15 cellular contexts compared by ENCODE assay signal in the genomic region with DNA sequence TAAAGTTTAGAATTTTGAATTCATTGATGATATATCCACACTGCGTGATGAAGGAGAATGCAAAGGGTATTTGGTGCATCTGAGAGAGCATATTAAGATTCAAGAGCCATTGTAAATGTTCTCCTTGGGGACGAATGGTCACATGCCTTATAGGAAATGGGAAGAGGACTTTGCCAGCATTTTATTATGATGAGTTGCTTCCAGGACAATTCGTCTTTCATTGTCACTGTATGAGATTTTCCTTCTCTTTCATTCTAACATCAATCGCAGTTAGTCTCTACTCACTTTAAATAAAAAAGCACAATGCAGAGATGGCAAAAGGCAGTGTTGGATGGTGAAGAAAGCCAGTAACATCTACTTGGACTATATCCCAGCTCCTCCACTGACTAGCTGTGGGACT. TPM values are rescaled to one million over a fixed set of nuclear protein-coding genes. Genes with fewer than 3 reads are reported as not detected.
DNase-seq lines count a peak whose midpoint lies in the region; ATAC-seq and TF ChIP-seq lines count a peak whose summit lies in the region.
"Had no signal": no experiment of that assay in that cellular context is flagged by ENCODE, and none has a peak within 500 bp of the region (broad histone marks: within the 10 kb centered on the region; RNA-seq: fewer than 3 reads in every experiment).

No MANE protein-coding gene starts in this region.

- no peak overlapping the region for H3K18ac ChIP-seq in mesenchymal stem cell (ENCODE audit: low read depth in 1 of 2, low read length in 2 of 2)

- H3K9ac ChIP-seq in mammary epithelial cell (ENCODE audit: insufficient read depth, low read length) (no peak overlapping the region), mesenchymal stem cell (ENCODE audit: low read length) (peak overlapping the region; percentile 9)
- H3K9ac ChIP-seq: BLaER1 had no signal

- DNase-seq in mammary epithelial cell (no peak), breast epithelium (ENCODE audit: low spot score in 2 of 2) (no peak), mesenchymal stem cell (no peak), T-helper 2 cell (no peak)
- DNase-seq: AML-193; CD8-positive, alpha-beta memory T cell; DMS53; GF-D8; GOT3; H9 had no signal

- no peak overlapping the region for H2BK15ac ChIP-seq in mesenchymal stem cell (ENCODE audit: low read depth, poor library complexity, severe bottlenecking)

- no peak overlapping the region for H3K23ac ChIP-seq in mesenchymal stem cell (ENCODE audit: low read length in 2 of 2)

- in situ Hi-C loops in mammary epithelial cell (cut with MboI; ENCODE audit: low sequenced_read_pairs in 2 of 2): no loop called here

- no peak overlapping the region for H3K14ac ChIP-seq in mesenchymal stem cell (ENCODE audit: low read length in 2 of 2)

- no peak for TF ChIP-seq POLR2A in breast epithelium (IDR thresholded peaks at IDR 0.05)

- no peaks in the 10 kb centered on the region for H4K20me1 ChIP-seq in mammary epithelial cell (ENCODE audit: insufficient read depth, low read length)
- H4K20me1 ChIP-seq: BLaER1 had no signal

- H3K27me3 ChIP-seq in mammary epithelial cell (ENCODE audit: insufficient read depth, low read length): no peaks in the 10 kb centered on the region
- H3K27me3 ChIP-seq in breast epithelium: no peaks in the 10 kb centered on the region
- no peaks in the 10 kb centered on the region for H3K27me3 ChIP-seq in mesenchymal stem cell (ENCODE audit: control insufficient read depth in 1 of 2, insufficient read depth in 1 of 2, low read length in 2 of 2)
- H3K27me3 ChIP-seq: BLaER1 had no signal

- BruUV-seq in mammary epithelial cell (replicated peaks; lab: Mats Ljungman, UMichigan): no TSS peak

- no peak overlapping the region for H2BK5ac ChIP-seq in mesenchymal stem cell (ENCODE audit: low read depth, low read length, poor library complexity, severe bottlenecking)

- 30% methylated on average over 4 of the region's 4 CpGs for WGBS in mammary epithelial cell (ENCODE audit: low coverage, missing lambda C conversion rate)
- 74% methylated on average over 2 of the region's 4 CpGs for WGBS in mesenchymal stem cell

- no peak overlapping the region for H2AK5ac ChIP-seq in mesenchymal stem cell (ENCODE audit: low read length, severe bottlenecking)

- no peak overlapping the region for H4K91ac ChIP-seq in mesenchymal stem cell (ENCODE audit: low read length)

- CTCF ChIA-PET in mammary epithelial cell (lab: Charles Lee; ENCODE audit: low non-redundant PET): no interaction called here

- TF ChIP-seq CTCF in mammary epithelial cell (conservative IDR thresholded peaks at IDR 0.05 in 1 of 2, IDR thresholded peaks at IDR 0.05 in 1 of 2; ENCODE audit: extremely low read depth in 1 of 2, insufficient read depth in 1 of 2, low read depth in 1 of 2, low read length in 2 of 2) (no peak), breast epithelium (IDR thresholded peaks at IDR 0.05) (no peak)

- H3K9me3 ChIP-seq in mammary epithelial cell (replicated peaks; ENCODE audit: insufficient read depth, low read length) (no peaks in the 10 kb centered on the region), breast epithelium (no peaks in the 10 kb centered on the region), mesenchymal stem cell (ENCODE audit: control insufficient read depth, low read length) (no peaks in the 10 kb centered on the region)

- H3K4me3 ChIP-seq in mammary epithelial cell (replicated peaks in 1 of 3; ENCODE audit: insufficient read depth in 1 of 3, low read depth in 2 of 3, low read length in 3 of 3) (no peak overlapping the region), breast epithelium (no peak overlapping the region), mesenchymal stem cell (ENCODE audit: insufficient read depth in 1 of 2, low read depth in 1 of 2, low read length in 2 of 2) (no peak overlapping the region)
- H3K4me3 ChIP-seq: BLaER1 had no signal

- peaks cover 26% of the 10 kb centered on the region for H3K79me1 ChIP-seq in mesenchymal stem cell (replicated peaks; ENCODE audit: low read length, poor library complexity, severe bottlenecking)

- dilution Hi-C loops in mammary epithelial cell (cut with HindIII; ENCODE audit: low sequenced_read_pairs): no loop called here

- intact Hi-C loops in mammary epithelial cell (cut with micrococcal nuclease) (no loop called here), breast epithelium (cut with DNase I; ENCODE audit: low total_unique reads) (no loop called here)

- peaks cover 91% of the 10 kb centered on the region for H3K79me2 ChIP-seq in mammary epithelial cell (ENCODE audit: insufficient read depth, low read length)

- peaks cover 14% of the 10 kb centered on the region for H3K4me1 ChIP-seq in mammary epithelial cell (ENCODE audit: insufficient read depth, low read length)
- H3K4me1 ChIP-seq in breast epithelium: no peaks in the 10 kb centered on the region
- H3K4me1 ChIP-seq in mesenchymal stem cell (ENCODE audit: control insufficient read depth, insufficient read depth, low read depth, low read length): no peaks in the 10 kb centered on the region

- no peak overlapping the region for H4K8ac ChIP-seq in mesenchymal stem cell (ENCODE audit: low read length)

- H2AFZ ChIP-seq in mammary epithelial cell (ENCODE audit: low read depth, low read length) (no peak overlapping the region), mesenchymal stem cell (ENCODE audit: low read depth, low read length) (no peak overlapping the region)

- H3K36me3 ChIP-seq in mammary epithelial cell (ENCODE audit: insufficient read depth, low read length): peaks cover 3% of the 10 kb centered on the region
- H3K36me3 ChIP-seq in breast epithelium: no peaks in the 10 kb centered on the region
- peaks cover 0 to 4% of the 10 kb centered on the region in 2 experiments for H3K36me3 ChIP-seq in mesenchymal stem cell (ENCODE audit: control insufficient read depth in 1 of 2, insufficient read depth in 2 of 2, low read depth in 1 of 2, low read length in 2 of 2)

- H3K4me2 ChIP-seq in mammary epithelial cell (ENCODE audit: insufficient read depth, low read depth, low read length) (peak overlapping the region; percentile 26), mesenchymal stem cell (ENCODE audit: low read length, poor library complexity, severe bottlenecking) (no peak overlapping the region)
- H3K4me2 ChIP-seq: BLaER1 had no signal

- ATAC-seq in GM21737 (IDR thresholded peaks at IDR 0.05; ENCODE audit: unreplicated experiment): no peak
- no peak for ATAC-seq in HG03175 (IDR thresholded peaks at IDR 0.05; ENCODE audit: unreplicated experiment)

- no peak overlapping the region for H2BK120ac ChIP-seq in mesenchymal stem cell (ENCODE audit: low read depth, low read length)

- no peak overlapping the region for H2BK12ac ChIP-seq in mesenchymal stem cell (ENCODE audit: low read length in 2 of 2)

- no peak overlapping the region for H3K27ac ChIP-seq in mammary epithelial cell (ENCODE audit: insufficient read depth, low read depth, low read length)
- H3K27ac ChIP-seq in breast epithelium: no peak overlapping the region
- H3K27ac ChIP-seq in cingulate gyrus (ENCODE audit: low read depth, low read length): peak overlapping the region; percentile 11
- no peak overlapping the region for H3K27ac ChIP-seq in mesenchymal stem cell (ENCODE audit: low read length, poor library complexity, severe bottlenecking)
- H3K27ac ChIP-seq: 22Rv1, BLaER1 had no signal

- no peak overlapping the region for H3K4ac ChIP-seq in mesenchymal stem cell (ENCODE audit: low read depth in 1 of 2, low read length in 2 of 2)

RNA-seq across cellular contexts. Expression of a gene that starts 21.4 kb away (rescaled TPM):
- total RNA-seq in mammary epithelial cell (10 to 100 TPM; 20.7 to 32.9 TPM), breast epithelium (10 to 100 TPM; 21.0 to 27.7 (median 21.4) TPM)
- polyA plus RNA-seq in mammary epithelial cell: 7.4 TPM
- polyA minus RNA-seq in mammary epithelial cell: 35.2 TPM
- polyA plus RNA-seq in mesenchymal stem cell (2013, experiment 1 of 2): 6.2 TPM
- 6.5 TPM for polyA plus RNA-seq in mesenchymal stem cell (2013, experiment 2 of 2)
